In the genomic region with DNA sequence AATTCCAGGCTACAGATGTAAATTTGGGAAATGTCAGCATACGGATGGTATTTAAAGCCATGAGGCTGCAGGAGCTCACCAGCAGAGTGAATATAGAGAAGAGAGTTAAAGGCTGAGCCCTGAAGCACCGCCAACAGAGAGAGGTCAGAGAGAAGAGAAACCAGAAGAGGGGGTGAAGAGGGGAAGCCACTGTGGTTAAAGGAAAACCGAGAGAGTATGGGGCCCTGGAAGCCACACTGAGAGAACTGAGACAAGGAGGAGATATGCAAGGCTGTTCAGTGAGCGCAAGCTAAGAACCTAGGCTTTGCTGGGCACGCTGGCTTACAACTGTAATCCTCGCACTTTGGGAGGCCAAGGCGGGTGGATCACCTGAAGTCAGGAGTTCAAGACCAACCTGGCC, we compare ENCODE assay signal across 16 cellular contexts. TPM values are rescaled to one million over a fixed set of nuclear protein-coding genes. Genes with fewer than 3 reads are reported as not detected.
DNase-seq lines count a peak whose midpoint lies in the region; ATAC-seq and TF ChIP-seq lines count a peak whose summit lies in the region.
"Had no signal": no experiment of that assay in that cellular context is flagged by ENCODE, and none has a peak within 500 bp of the region (broad histone marks: within the 10 kb centered on the region; RNA-seq: fewer than 3 reads in every experiment).

No MANE protein-coding gene starts in this region.

- H3K9me3 ChIP-seq in DND-41 (ENCODE audit: insufficient read depth, low read length, severe bottlenecking) (no peaks in the 10 kb centered on the region), suprapubic skin (no peaks in the 10 kb centered on the region), H9 (ENCODE audit: control insufficient read depth, low read depth, low read length) (no peaks in the 10 kb centered on the region), colonic mucosa (no peaks in the 10 kb centered on the region)
- H3K9me3 ChIP-seq: body of pancreas, stomach had no signal

- no peak overlapping the region for H4K8ac ChIP-seq in H9 (replicated peaks; ENCODE audit: insufficient read length, low read depth, low read length)

- H3K36me3 ChIP-seq in DND-41 (ENCODE audit: insufficient read depth, low read length) (no peaks in the 10 kb centered on the region), suprapubic skin (no peaks in the 10 kb centered on the region), colonic mucosa (no peaks in the 10 kb centered on the region)
- H3K36me3 ChIP-seq: stomach had no signal

- no peaks in the 10 kb centered on the region for H3K79me1 ChIP-seq in H9 (ENCODE audit: insufficient read depth, low read depth, low read length, poor library complexity, severe bottlenecking)

- intact Hi-C loops in colonic mucosa (cut with DNase I), result no loop called here

- no peak overlapping the region for H2BK5ac ChIP-seq in H9 (ENCODE audit: insufficient read length, low read length)

- H3K4me1 Mint-ChIP-seq in H9, result no peaks in the 10 kb centered on the region
- H3K4me1 Mint-ChIP-seq: WTC11 had no signal

- H3K14ac ChIP-seq in H9 (ENCODE audit: insufficient read depth, low read length), result no peak overlapping the region

- H3K4me1 ChIP-seq in DND-41 (ENCODE audit: insufficient read depth, low read length) (no peaks in the 10 kb centered on the region), suprapubic skin (no peaks in the 10 kb centered on the region), H9 (ENCODE audit: insufficient read depth, low read length) (no peaks in the 10 kb centered on the region), colonic mucosa (no peaks in the 10 kb centered on the region)
- H3K4me1 ChIP-seq: body of pancreas had no signal

- H3K27me3 Mint-ChIP-seq in H9 (ENCODE audit: low read depth), result peaks cover 2% of the 10 kb centered on the region; the same call in 1 of the 2 replicates

- no peak overlapping the region for H3K4ac ChIP-seq in H9 (ENCODE audit: low read depth, low read length)

- H3K56ac ChIP-seq in H9 (ENCODE audit: insufficient read length, low read depth, low read length), result no peak overlapping the region

- no peaks in the 10 kb centered on the region for H3K27me3 ChIP-seq in DND-41 (ENCODE audit: insufficient read depth, low read length, poor library complexity)
- H3K27me3 ChIP-seq in suprapubic skin, result no peaks in the 10 kb centered on the region
- no peaks in the 10 kb centered on the region for H3K27me3 ChIP-seq in H9 (ENCODE audit: insufficient read depth, low read length)
- no peaks in the 10 kb centered on the region for H3K27me3 ChIP-seq in colonic mucosa
- H3K27me3 ChIP-seq: body of pancreas, stomach had no signal

- H2BK12ac ChIP-seq in H9 (ENCODE audit: insufficient read length, low read depth, low read length), result no peak overlapping the region

- no peak for DNase-seq in DND-41
- peak; percentile 32 for DNase-seq in GM20000 (ENCODE audit: low spot score)
- peak; percentile 64 to 77 for DNase-seq in NOMO-1 (lab: John Stamatoyannopoulos, UW; ENCODE audit: unreplicated experiment in 2 of 2)
- peak; percentile 41 for DNase-seq in choroid plexus epithelial cell (ENCODE audit: low read depth)
- no peak for DNase-seq in suprapubic skin (ENCODE audit: low spot score in 2 of 2)
- DNase-seq in H9, result no peak
- no peak for DNase-seq in colonic mucosa
- DNase-seq: activated T-cell treated with anti-CD3 and anti-CD28 coated beads, Interleukin-2, amount 50 U/mL, for 1 hour; body of pancreas; GOT3; NCI-H510A; retina; stimulated activated CD4-positive, alpha-beta T cell treated with anti-CD3 and anti-CD28 coated beads, Interleukin-2, amount 100 ng/mL, for 48 hours; stomach had no signal

- H3K4me3 Mint-ChIP-seq in H9, result no peak overlapping the region
- H3K4me3 Mint-ChIP-seq: WTC11 had no signal

- H2BK120ac ChIP-seq in H9 (ENCODE audit: low read depth, low read length, poor library complexity, severe bottlenecking), result no peak overlapping the region

- 67% methylated on average over 7 of the region's 7 CpGs for WGBS in suprapubic skin
- no CpG with 5 or more reads among the region's 7 CpGs for WGBS in H9 (ENCODE audit: extremely low coverage, insufficient read length, low lambda C conversion rate)

- no peak overlapping the region for H2BK15ac ChIP-seq in H9 (ENCODE audit: low read depth, low read length)

- no peak overlapping the region for H3K9ac ChIP-seq in DND-41 (ENCODE audit: low read depth, low read length)
- H3K9ac ChIP-seq in H9 (ENCODE audit: extremely low read depth, insufficient read length, low read length), result no peak overlapping the region
- H3K9ac ChIP-seq in colonic mucosa (ENCODE audit: low read depth in 2 of 2, low read length in 2 of 2), result no peak overlapping the region

- no peak overlapping the region for H3K18ac ChIP-seq in H9 (ENCODE audit: insufficient read length, low read depth, low read length)

- no peak overlapping the region for H2AK5ac ChIP-seq in H9 (ENCODE audit: insufficient read length, low read length)

- TF ChIP-seq CTCF in DND-41 (IDR thresholded peaks at IDR 0.05; ENCODE audit: borderline replicate concordance, extremely low read depth, low read length, poor library complexity, severe bottlenecking) (no peak), GM20000 (IDR thresholded peaks at IDR 0.05; ENCODE audit: extremely low read depth, missing control alignments) (no peak), choroid plexus epithelial cell (conservative IDR thresholded peaks at IDR 0.05; ENCODE audit: low read depth, low read length) (no peak), suprapubic skin (IDR thresholded peaks at IDR 0.05) (no peak), H9 (conservative IDR thresholded peaks at IDR 0.05) (no peak), colonic mucosa (IDR thresholded peaks at IDR 0.05) (no peak)

- H3T11ph ChIP-seq in H9 (ENCODE audit: low read length), result no peak overlapping the region

- H4K5ac ChIP-seq in H9 (ENCODE audit: insufficient read length, low read depth, low read length), result no peak overlapping the region

- ATAC-seq in DND-41 (ENCODE audit: insufficient read depth, low read depth), result peak; percentile 66; the same call in 2 of the 3 replicates
- ATAC-seq in GM21526 (IDR thresholded peaks at IDR 0.05; ENCODE audit: low FRiP score, unreplicated experiment), result no peak
- ATAC-seq: body of pancreas, WTC11 had no signal

- H3K4me2 ChIP-seq in DND-41 (ENCODE audit: insufficient read depth, low read length), result no peak overlapping the region
- H3K4me2 ChIP-seq in H9 (ENCODE audit: insufficient read depth, insufficient read length, low read length), result no peak overlapping the region

- no peak for TF ChIP-seq EP300 in suprapubic skin (IDR thresholded peaks at IDR 0.05)

- peaks cover 0 to 4% (median 0%) of the 10 kb centered on the region in 3 experiments; a peak in 1 of 7 replicates for H3K36me3 Mint-ChIP-seq in H9 (ENCODE audit: insufficient read depth in 1 of 3, low read depth in 3 of 3)
- H3K36me3 Mint-ChIP-seq: WTC11 had no signal

- H3K9me3 Mint-ChIP-seq in H9, result peaks cover 5 to 6% of the 10 kb centered on the region in 2 experiments; a peak in 3 of 5 replicates

- TF ChIP-seq POLR2A in suprapubic skin (IDR thresholded peaks at IDR 0.05), result no peak

- no peaks in the 10 kb centered on the region for H3K23me2 ChIP-seq in H9 (ENCODE audit: insufficient read length, low read depth, low read length, poor library complexity, severe bottlenecking)

- H3K23ac ChIP-seq in H9 (ENCODE audit: insufficient read length, low read depth, low read length), result no peak overlapping the region

- H2AFZ ChIP-seq in DND-41 (ENCODE audit: low read depth, low read length), result no peak overlapping the region
- no peak overlapping the region for H2AFZ ChIP-seq in H9 (ENCODE audit: low read length)

- no peak overlapping the region for H4K91ac ChIP-seq in H9 (ENCODE audit: insufficient read length, low read depth, low read length)

- H3K27ac ChIP-seq in DND-41 (ENCODE audit: low read length), result no peak overlapping the region
- H3K27ac ChIP-seq in suprapubic skin, result no peak overlapping the region
- H3K27ac ChIP-seq in H9 (ENCODE audit: insufficient read length, low read depth, low read length), result no peak overlapping the region
- H3K27ac ChIP-seq in colonic mucosa, result no peak overlapping the region
- H3K27ac ChIP-seq: body of pancreas, stomach had no signal

- H3K4me3 ChIP-seq in DND-41 (ENCODE audit: low read depth in 1 of 2, low read length in 2 of 2) (no peak overlapping the region), choroid plexus epithelial cell (ENCODE audit: low read depth, low read length) (no peak overlapping the region), suprapubic skin (no peak overlapping the region), colonic mucosa (no peak overlapping the region)
- H3K4me3 ChIP-seq: body of pancreas, stomach had no signal

- H2BK20ac ChIP-seq in H9 (ENCODE audit: low read depth, low read length, poor library complexity, severe bottlenecking), result no peak overlapping the region

- H4K20me1 ChIP-seq in DND-41 (ENCODE audit: insufficient read depth, low read length) (no peaks in the 10 kb centered on the region), H9 (ENCODE audit: control insufficient read depth, insufficient read depth, insufficient read length) (no peaks in the 10 kb centered on the region)

- no peaks in the 10 kb centered on the region for H3K79me2 ChIP-seq in DND-41 (ENCODE audit: insufficient read depth, low read length)
- H3K79me2 ChIP-seq in H9 (ENCODE audit: insufficient read depth, low read length), result no peaks in the 10 kb centered on the region

- no peak overlapping the region for H3K27ac Mint-ChIP-seq in H9
- H3K27ac Mint-ChIP-seq: WTC11 had no signal

RNA-seq across cellular contexts. Expression of a gene that starts 24.6 kb away (rescaled TPM):
- total RNA-seq in suprapubic skin (10 to 100 TPM; 31.6 to 52.1 (median 47.4) TPM), H9 (2021) (42.6 and 43.8 TPM in 2 replicates), colonic mucosa (10 to 100 TPM; 21.5 to 30.6 TPM)

Comparison
In these comparisons a context has a peak if more than half of its experiments do, and no peak if none do; other contexts are left out.
1. DNase-seq: peak in GM20000 (single experiment), NOMO-1 (2 of 2) and choroid plexus epithelial cell (single experiment); none in DND-41 (single experiment), suprapubic skin (0 of 2), H9 (single experiment) and colonic mucosa (single experiment).